ENCODE assay signal across 8 cellular contexts in the genomic region with DNA sequence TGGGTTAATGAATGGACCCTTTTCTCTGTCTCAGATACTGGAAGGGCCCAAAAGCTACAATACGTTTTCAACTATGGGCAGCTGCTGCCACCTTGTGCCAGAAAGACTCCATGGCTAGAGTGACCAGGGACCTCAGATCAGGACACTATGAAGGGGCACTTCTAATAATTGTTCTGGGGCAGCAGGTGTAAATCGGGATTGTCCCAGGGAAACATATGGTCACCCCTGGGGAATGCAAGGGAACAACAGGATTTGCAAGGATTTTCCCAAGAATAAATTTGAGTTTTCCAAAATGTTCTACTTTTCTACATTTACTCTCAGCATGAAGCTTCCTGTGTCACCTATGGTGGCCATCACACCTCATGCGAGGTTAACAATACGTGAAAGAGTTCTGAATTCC. TPM values are rescaled to one million over a fixed set of nuclear protein-coding genes. Genes with fewer than 3 reads are reported as not detected.
DNase-seq lines count a peak whose midpoint lies in the region; ATAC-seq, FAIRE-seq and TF ChIP-seq lines count a peak whose summit lies in the region.
"Had no signal": no experiment of that assay in that cellular context is flagged by ENCODE, and none has a peak within 500 bp of the region (broad histone marks: within the 10 kb centered on the region; RNA-seq: fewer than 3 reads in every experiment).

No MANE protein-coding gene starts in this region.

- DNase-seq in GM12891 (ENCODE audit: insufficient read length, low spot score) (peak; percentile 28), Kasumi-1 (lab: John Stamatoyannopoulos, UW) (peak; percentile 44 to 64), SHP77 (lab: John Stamatoyannopoulos, UW) (peak; percentile 34 to 49), posterior cingulate gyrus (peak in 8 of 10 donors; percentile 16 to 93 (median 66)), posterior vena cava (ENCODE audit: low spot score) (no peak)
- DNase-seq in activated effector memory CD4-positive, alpha-beta T cell treated with Interleukin-2 at 50 U/mL for 16 hours = peak; percentile 30

- TF ChIP-seq EP300 in gastroesophageal sphincter (IDR thresholded peaks at IDR 0.05) = no peak

- H3K27me3 ChIP-seq in gastroesophageal sphincter = peaks cover 3% of the 10 kb centered on the region

- peak; percentile 85 for FAIRE-seq in GM12891 (lab: Jason Lieb, UNC)

- no peak for ATAC-seq in gastroesophageal sphincter

- 34 to 50% methylated on average over 2 to 4 of the region's 4 CpGs for WGBS in gastroesophageal sphincter (ENCODE audit: low coverage in 1 of 2), 2 donors

- no peaks in the 10 kb centered on the region for H3K9me3 ChIP-seq in gastroesophageal sphincter

- no peak overlapping the region for H3K27ac ChIP-seq in gastroesophageal sphincter
- H3K27ac ChIP-seq: epithelial cell of prostate had no signal

- peak in 3 of 4 experiments; percentile 27 to 54 (median 37) for TF ChIP-seq CTCF in gastroesophageal sphincter (IDR thresholded peaks at IDR 0.05)

- TF ChIP-seq POLR2A in GM12891 (IDR thresholded peaks at IDR 0.05; ENCODE audit: low read depth, low read length) (no peak), gastroesophageal sphincter (IDR thresholded peaks at IDR 0.05) (no peak)

- no peaks in the 10 kb centered on the region for H3K36me3 ChIP-seq in gastroesophageal sphincter

- H3K4me1 ChIP-seq in gastroesophageal sphincter = no peaks in the 10 kb centered on the region

- H3K4me3 ChIP-seq in gastroesophageal sphincter = no peak overlapping the region

- intact Hi-C loops in posterior cingulate gyrus (cut with DNase I) = loop anchor here (2.0 to 10.0 kb wide), 3 partner anchors 250 to 487 kb away; partner anchors contain the start of gene DYRK3
- intact Hi-C loops in posterior vena cava (cut with DNase I) = no loop called here

TF ChIP-seq in GM12891, 5 proteins besides CTCF, POLR2A, EP300 and RAD21:
- TF ChIP-seq POU2F2 (IDR thresholded peaks at IDR 0.05; ENCODE audit: low read depth, low read length) (no peak), SPI1 (IDR thresholded peaks at IDR 0.05; ENCODE audit: low read depth, low read length) (no peak), PAX5 (IDR thresholded peaks at IDR 0.05; ENCODE audit: insufficient read depth, low read length, severe bottlenecking) (no peak), TAF1 (IDR thresholded peaks at IDR 0.05; ENCODE audit: low read depth, low read length) (no peak), POLR2AphosphoS5 (IDR thresholded peaks at IDR 0.05; ENCODE audit: low read depth, low read length) (no peak)
TF ChIP-seq in GM12891: peak in this region for 0.

RNA-seq across cellular contexts. Expression of gene FCAMR, which starts 12.0 kb away (rescaled TPM):
- polyA plus RNA-seq in GM12891 (2012; ENCODE audit: low read depth, missing spikeins) = 0.08 TPM
- under 1 TPM in 1 of 4 donors, not detected in 3; 0.39 TPM for total RNA-seq in gastroesophageal sphincter
- not detected for total RNA-seq in posterior vena cava

RNA-seq across cellular contexts. Expression of gene PIGR, which starts 36.0 kb away (rescaled TPM):
- 10.4 TPM for polyA plus RNA-seq in GM12891 (2012; ENCODE audit: low read depth, missing spikeins)
- total RNA-seq in gastroesophageal sphincter (100 to 1,000 TPM in 1 of 4 donors, under 1 TPM in 3; 0.16 to 256 (median 0.35) TPM), posterior vena cava (under 1 TPM; 0.33 to 0.79 TPM)

RNA-seq across cellular contexts. Expression of gene C1orf116, which starts 50.3 kb away (rescaled TPM):
- not detected for polyA plus RNA-seq in GM12891 (2012; ENCODE audit: low read depth, missing spikeins)
- 1 to 10 TPM in 2 of 4 donors, under 1 TPM in 1, not detected in 1; 0.19 to 3.7 (median 1.4) TPM for total RNA-seq in gastroesophageal sphincter
- total RNA-seq in posterior vena cava = not detected
